Comparison of ENCODE assay signal across 17 cellular contexts in the genomic region with DNA sequence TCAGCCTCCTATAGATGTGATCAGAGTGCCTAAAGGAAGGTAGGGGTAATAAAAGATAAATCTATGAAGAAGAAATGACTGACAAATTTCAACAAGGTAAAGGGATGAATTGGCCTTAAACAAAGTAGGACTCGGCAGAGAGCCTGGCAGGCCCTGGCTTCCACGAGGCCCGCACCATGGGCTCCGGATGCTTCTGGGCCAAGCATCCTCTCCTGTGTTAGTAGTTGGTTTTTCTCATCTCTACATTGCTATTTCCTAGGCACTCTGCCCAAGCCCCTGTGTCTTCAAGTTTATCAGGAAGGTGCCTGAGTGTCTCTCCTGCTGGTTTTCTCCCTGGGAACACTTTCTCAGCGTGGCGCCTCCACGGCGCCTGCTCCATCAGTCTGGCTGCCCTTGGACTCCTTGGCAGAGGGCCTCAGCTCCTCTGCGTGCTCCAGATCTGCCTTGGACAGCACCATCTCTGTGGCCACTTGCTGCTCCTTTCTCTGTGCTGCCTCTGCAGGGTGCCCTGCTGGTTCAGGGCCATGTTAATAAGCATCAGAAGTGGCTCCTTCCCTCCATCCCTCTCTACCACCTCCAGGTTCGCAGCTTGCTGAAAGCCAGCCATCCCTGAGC.
DNase-seq lines count a peak whose midpoint lies in the region; ATAC-seq lines count a peak whose summit lies in the region.
"Had no signal": no experiment of that assay in that cellular context is flagged by ENCODE, and none has a peak within 500 bp of the region (broad histone marks: within the 10 kb centered on the region; RNA-seq: fewer than 3 reads in every experiment).

No MANE protein-coding gene starts in this region.

- H3K14ac ChIP-seq in trophoblast cell (ENCODE audit: low read length) = no peak overlapping the region

- no peak overlapping the region for H4K8ac ChIP-seq in trophoblast cell (ENCODE audit: low read depth, low read length)

- no peak overlapping the region for H2AK5ac ChIP-seq in trophoblast cell (ENCODE audit: low read length)

- no peak overlapping the region for H3K4me3 ChIP-seq in trophoblast cell (ENCODE audit: low read depth, low read length)

- H3K79me1 ChIP-seq in trophoblast cell (ENCODE audit: low read length) = no peaks in the 10 kb centered on the region

- no peak overlapping the region for H2AFZ ChIP-seq in trophoblast cell (ENCODE audit: insufficient read depth, low read length, poor library complexity)

- no peak overlapping the region for H3K18ac ChIP-seq in trophoblast cell (ENCODE audit: low read length)

- no peak overlapping the region for H2BK5ac ChIP-seq in trophoblast cell (ENCODE audit: low read depth, low read length, poor library complexity)

- DNase-seq in left ventricle myocardium superior (peak; percentile 37), cardiac septum (ENCODE audit: low spot score) (no peak), globus pallidus (ENCODE audit: low spot score) (peak; percentile 7), trophoblast cell (no peak), NCI-H187 treated with DMSO at 0.1 percent for 48 hours (lab: John Stamatoyannopoulos, UW) (no peak)
- DNase-seq in activated effector memory CD4-positive, alpha-beta T cell treated with Interleukin-2 at 50 U/mL for 16 hours = no peak
- DNase-seq: BE2C; CD8-positive, alpha-beta T cell; COR-L47; DMS153; DMS79 treated with DMSO at 0.1 percent for 48 hours; EL; GDM1; GOT3; H9 had no signal

- ATAC-seq in left ventricle myocardium superior = no peak
- ATAC-seq in HG03439 (IDR thresholded peaks at IDR 0.05; ENCODE audit: unreplicated experiment) = no peak
- ATAC-seq: CD8-positive, alpha-beta T cell had no signal

- H3K27ac ChIP-seq in trophoblast cell (ENCODE audit: low read depth, low read length) = no peak overlapping the region
- H3K27ac ChIP-seq: C4-2B had no signal

- H3K36me3 ChIP-seq in trophoblast cell (ENCODE audit: control insufficient read depth in 1 of 2, insufficient read depth in 2 of 2, low read length in 2 of 2) = no peaks in the 10 kb centered on the region
- H3K36me3 ChIP-seq: BE2C had no signal

- H3K9me3 ChIP-seq in trophoblast cell (ENCODE audit: insufficient read depth, low read depth, low read length) = no peaks in the 10 kb centered on the region
- H3K9me3 ChIP-seq: BE2C had no signal

- no peak overlapping the region for H4K91ac ChIP-seq in trophoblast cell (ENCODE audit: low read depth, low read length)

- no peak overlapping the region for H2BK120ac ChIP-seq in trophoblast cell (ENCODE audit: insufficient read depth, low read length, poor library complexity)

- no peak overlapping the region for H2BK12ac ChIP-seq in trophoblast cell (ENCODE audit: low read length)

- H3K27me3 ChIP-seq in trophoblast cell (ENCODE audit: insufficient read depth, low read length) = no peaks in the 10 kb centered on the region
- H3K27me3 ChIP-seq: BE2C had no signal

- H4K12ac ChIP-seq in trophoblast cell (ENCODE audit: low read depth, low read length) = no peak overlapping the region

- no peaks in the 10 kb centered on the region for H3K79me2 ChIP-seq in trophoblast cell (ENCODE audit: control insufficient read depth, insufficient read depth, low read length, poor library complexity)

- peak overlapping the region; percentile 21 for H3K23ac ChIP-seq in trophoblast cell (ENCODE audit: low read length)

- H3K4me2 ChIP-seq in trophoblast cell (ENCODE audit: low read length) = no peak overlapping the region

- no CpG with 5 or more reads among the region's 10 CpGs for WGBS in trophoblast cell (ENCODE audit: extremely low coverage, insufficient coverage, insufficient read length)

- no peaks in the 10 kb centered on the region for H3K4me1 ChIP-seq in trophoblast cell (ENCODE audit: control insufficient read depth in 1 of 2, insufficient read depth in 2 of 2, low read length in 2 of 2)
- H3K4me1 ChIP-seq: BE2C had no signal

- H3K4ac ChIP-seq in trophoblast cell (ENCODE audit: low read depth, low read length) = no peak overlapping the region

- H3K9ac ChIP-seq in trophoblast cell (ENCODE audit: low read length) = no peak overlapping the region

- intact Hi-C loops in left ventricle myocardium superior (cut with micrococcal nuclease) (no loop called here), cardiac septum (cut with DNase I) (no loop called here)

Comparison
In these comparisons a context has a peak if more than half of its experiments do, and no peak if none do; other contexts are left out.
1. DNase-seq: peak in left ventricle myocardium superior (single experiment) and globus pallidus (single experiment); none in cardiac septum (single experiment), trophoblast cell (0 of 2), activated effector memory CD4-positive, alpha-beta T cell treated with Interleukin-2 at 50 U/mL for 16 hours (single experiment) and NCI-H187 treated with DMSO at 0.1 percent for 48 hours (single experiment).